In the genomic region with DNA sequence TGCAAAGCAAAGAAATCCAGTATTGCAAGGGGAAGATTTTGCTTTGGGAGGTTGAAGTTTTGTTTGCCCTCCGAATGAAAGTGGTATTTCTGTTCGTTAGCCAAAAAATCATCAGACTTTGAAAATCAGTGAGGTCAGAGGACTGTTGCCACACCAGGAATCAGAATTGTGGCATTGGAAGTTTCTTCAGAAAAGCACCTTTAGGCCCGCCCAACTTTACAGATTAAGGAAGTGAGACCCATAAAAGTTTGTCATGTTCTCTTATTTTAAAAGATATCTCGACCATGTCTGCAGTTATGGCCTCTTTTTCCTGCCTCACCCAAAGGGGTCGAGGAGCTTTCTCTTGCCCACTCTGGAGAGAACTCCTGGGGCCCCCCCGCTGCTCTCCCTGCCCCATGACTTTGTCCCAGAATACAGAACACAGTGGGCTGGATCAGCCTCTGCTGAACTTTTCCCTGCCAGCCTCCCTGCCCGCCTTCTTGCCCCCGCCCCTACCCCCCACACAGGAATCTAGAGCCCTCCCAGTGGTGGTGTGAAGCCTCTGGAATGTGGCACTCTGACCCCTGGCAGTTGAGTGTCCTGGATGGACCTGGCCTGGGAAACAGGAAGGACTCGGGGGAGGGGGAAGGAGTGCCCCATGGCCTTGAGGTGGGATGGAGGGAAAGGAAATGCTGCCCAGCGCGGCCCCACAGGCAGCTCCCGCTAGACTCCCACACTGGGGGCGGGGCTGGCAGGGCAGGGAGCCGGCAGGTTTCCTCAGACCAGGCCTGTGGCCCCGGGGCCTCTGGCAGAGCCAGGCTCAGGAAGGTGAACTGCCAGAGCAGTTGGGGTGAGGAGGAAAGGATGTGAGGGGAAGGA, we compare ENCODE assay signal across 10 cellular contexts. TPM values are rescaled to one million over a fixed set of nuclear protein-coding genes. Genes with fewer than 3 reads are reported as not detected.
DNase-seq lines count a peak whose midpoint lies in the region; ATAC-seq and TF ChIP-seq lines count a peak whose summit lies in the region.
"Had no signal": no experiment of that assay in that cellular context is flagged by ENCODE, and none has a peak within 500 bp of the region (broad histone marks: within the 10 kb centered on the region; RNA-seq: fewer than 3 reads in every experiment).

No MANE protein-coding gene starts in this region.

- H3K9me3 ChIP-seq in neural progenitor cell (ENCODE audit: low read depth): no peaks in the 10 kb centered on the region
- H3K9me3 ChIP-seq: tibial nerve had no signal

- POLR2A ChIA-PET in activated CD4-positive, alpha-beta memory T cell treated with anti-CD3 and anti-CD28 coated beads, Interleukin-2, amount 10 ng/mL, durations not matched to agents 7 days and 5 days (lab: Charles Lee): no interaction called here

- H3K4me2 ChIP-seq in neural progenitor cell: peak overlapping the region; percentile 27

- no peaks in the 10 kb centered on the region for H3K36me3 ChIP-seq in neural progenitor cell
- H3K36me3 ChIP-seq: tibial nerve had no signal

- CTCF ChIA-PET in activated CD4-positive, alpha-beta memory T cell treated with anti-CD3 and anti-CD28 coated beads, Interleukin-2, amount 10 ng/mL, durations not matched to agents 7 days and 5 days (lab: Charles Lee): no interaction called here

- no peak overlapping the region for H3K27ac ChIP-seq in neural progenitor cell

- H2AFZ ChIP-seq in neural progenitor cell (replicated peaks): no peak overlapping the region

- no peaks in the 10 kb centered on the region for H3K27me3 ChIP-seq in neural progenitor cell
- H3K27me3 ChIP-seq: tibial nerve had no signal

- no peak overlapping the region for H3K27ac Mint-ChIP-seq in neural progenitor cell
- no peak overlapping the region for H3K27ac Mint-ChIP-seq in activated CD4-positive, alpha-beta memory T cell treated with anti-CD3 and anti-CD28 coated beads, Interleukin-2, amount 10 ng/mL, durations not matched to agents 7 days and 5 days

- ATAC-seq in HG02840 (IDR thresholded peaks at IDR 0.05; ENCODE audit: low FRiP score, unreplicated experiment) (no peak), HG03139 (IDR thresholded peaks at IDR 0.05; ENCODE audit: unreplicated experiment) (no peak)

- H3K27me3 Mint-ChIP-seq in neural progenitor cell (ENCODE audit: insufficient read depth, low read depth): no peaks in the 10 kb centered on the region
- H3K27me3 Mint-ChIP-seq in activated CD4-positive, alpha-beta memory T cell treated with anti-CD3 and anti-CD28 coated beads, Interleukin-2, amount 10 ng/mL, durations not matched to agents 7 days and 5 days: peaks cover 8% of the 10 kb centered on the region
- H3K27me3 Mint-ChIP-seq: CD8-positive, alpha-beta memory T cell had no signal

- TF ChIP-seq CTCF in foreskin fibroblast (IDR thresholded peaks at IDR 0.05; ENCODE audit: low read depth, low read length) (no peak), neural progenitor cell (IDR thresholded peaks at IDR 0.05) (no peak)

- no peak overlapping the region for H3K4me3 Mint-ChIP-seq in neural progenitor cell
- no peak overlapping the region for H3K4me3 Mint-ChIP-seq in activated CD4-positive, alpha-beta memory T cell treated with anti-CD3 and anti-CD28 coated beads, Interleukin-2, amount 10 ng/mL, durations not matched to agents 7 days and 5 days
- H3K4me3 Mint-ChIP-seq: CD8-positive, alpha-beta memory T cell had no signal

- peaks cover 30% of the 10 kb centered on the region for H3K79me2 ChIP-seq in neural progenitor cell (ENCODE audit: low read depth)

- H3K4me1 ChIP-seq in neural progenitor cell: peaks cover 25% of the 10 kb centered on the region

- peaks cover 33% of the 10 kb centered on the region for H3K4me1 Mint-ChIP-seq in neural progenitor cell
- H3K4me1 Mint-ChIP-seq in activated CD4-positive, alpha-beta memory T cell treated with anti-CD3 and anti-CD28 coated beads, Interleukin-2, amount 10 ng/mL, durations not matched to agents 7 days and 5 days: peaks cover 7% of the 10 kb centered on the region
- H3K4me1 Mint-ChIP-seq: CD8-positive, alpha-beta memory T cell had no signal

- no peaks in the 10 kb centered on the region for H3F3A ChIP-seq in neural progenitor cell (ENCODE audit: low read depth)

- H3K36me3 Mint-ChIP-seq in neural progenitor cell: peaks cover 15% of the 10 kb centered on the region
- no peaks in the 10 kb centered on the region for H3K36me3 Mint-ChIP-seq in activated CD4-positive, alpha-beta memory T cell treated with anti-CD3 and anti-CD28 coated beads, Interleukin-2, amount 10 ng/mL, durations not matched to agents 7 days and 5 days (ENCODE audit: low read depth)

- no peak overlapping the region for H3K9ac ChIP-seq in neural progenitor cell

- H4K20me1 ChIP-seq in neural progenitor cell (ENCODE audit: low read depth): peaks cover 11% of the 10 kb centered on the region

- H3K9me3 Mint-ChIP-seq in neural progenitor cell: no peaks in the 10 kb centered on the region
- no peaks in the 10 kb centered on the region for H3K9me3 Mint-ChIP-seq in activated CD4-positive, alpha-beta memory T cell treated with anti-CD3 and anti-CD28 coated beads, Interleukin-2, amount 10 ng/mL, durations not matched to agents 7 days and 5 days
- H3K9me3 Mint-ChIP-seq: CD8-positive, alpha-beta memory T cell had no signal

- DNase-seq in EL: peak; percentile 98
- DNase-seq in RPMI7951 (ENCODE audit: low read depth): peak; percentile 90
- peak; percentile 39 to 53 for DNase-seq in foreskin fibroblast
- peak; percentile 68 for DNase-seq in neural progenitor cell (ENCODE audit: low spot score)
- DNase-seq in DMS153 (lab: John Stamatoyannopoulos, UW): no peak
- no peak for DNase-seq in activated CD4-positive, alpha-beta memory T cell treated with anti-CD3 and anti-CD28 coated beads, Interleukin-2, amount 10 ng/mL, durations not matched to agents 7 days and 5 days
- DNase-seq: CD8-positive, alpha-beta memory T cell had no signal

- H3K4me3 ChIP-seq in foreskin fibroblast (ENCODE audit: low read depth in 1 of 2, low read length in 2 of 2) (no peak overlapping the region), neural progenitor cell (no peak overlapping the region)
- H3K4me3 ChIP-seq: tibial nerve had no signal

RNA-seq across cellular contexts. Expression of gene CRIM1, which starts 25.3 kb away (rescaled TPM):
- total RNA-seq in RPMI7951 (2014; rRNA removed; shearing (Covaris generic)): 35.1 and 44.2 TPM in 2 replicates
- total RNA-seq in neural progenitor cell (ENCODE audit: low replicate concordance): 4.9 and 10.2 TPM in 2 replicates
- total RNA-seq in activated CD4-positive, alpha-beta memory T cell treated with anti-CD3 and anti-CD28 coated beads, Interleukin-2, amount 10 ng/mL, durations not matched to agents 7 days and 5 days: 1 to 10 TPM; 5.4 to 6.6 TPM

Comparison
In these comparisons a context has a peak if more than half of its experiments do, and no peak if none do; other contexts are left out.
1. DNase-seq: peak in EL (single experiment), RPMI7951 (single experiment), foreskin fibroblast (2 of 2) and neural progenitor cell (single experiment); none in DMS153 (single experiment) and activated CD4-positive, alpha-beta memory T cell treated with anti-CD3 and anti-CD28 coated beads, Interleukin-2, amount 10 ng/mL, durations not matched to agents 7 days and 5 days (single experiment).